Comparison of ENCODE assay signal across 14 cellular contexts in genomic region chr14:54783660-54784015, GRCh38.
"Had no signal": no experiment of that assay in that cellular context is flagged by ENCODE, and none has a peak within 500 bp of the region (broad histone marks: within the 10 kb centered on the region; RNA-seq: fewer than 3 reads in every experiment).

No MANE protein-coding gene starts in this region.

- ATAC-seq: activated CD4-positive, CD25-positive, alpha-beta regulatory T cell treated with anti-CD3 and anti-CD28 coated beads, Interleukin-2, amount 50 U/mL, for 24 hours; left colon; stimulated activated memory B cell treated with anti-CD40 and anti-IgM and Interleukin-4, amounts not matched to agents 10 μg/mL and 1 μg/mL and 100 μg/mL, for 72 hours had no signal

- H3K36me3 Mint-ChIP-seq: activated naive CD8-positive, alpha-beta T cell treated with anti-CD3 and anti-CD28 coated beads, Interleukin-2, amount 10 ng/mL, durations not matched to agents 7 days and 5 days had no signal

- H3K27ac ChIP-seq: ovary, transverse colon had no signal

- DNase-seq: activated CD4-positive, alpha-beta T cell treated with anti-CD3 and anti-CD28 coated beads, Interleukin-2, amount 50 U/mL, for 48 hours; activated gamma-delta T cell treated with Interleukin-2 at 50 U/mL for 16 hours; activated naive CD8-positive, alpha-beta T cell treated with anti-CD3 and anti-CD28 coated beads, Interleukin-2, amount 10 ng/mL, durations not matched to agents 7 days and 5 days; activated T-cell treated with anti-CD3 and anti-CD28 coated beads, Interleukin-2, amount 50 U/mL, for 48 hours; anterior cingulate cortex; effector CD4-positive, alpha-beta T cell; left colon; mesenchymal stem cell; ovary; SW 1271; transverse colon had no signal

- H3K27ac Mint-ChIP-seq: activated naive CD8-positive, alpha-beta T cell treated with anti-CD3 and anti-CD28 coated beads, Interleukin-2, amount 10 ng/mL, durations not matched to agents 7 days and 5 days; stimulated activated memory B cell treated with anti-CD40 and anti-IgM and Interleukin-4, amounts not matched to agents 10 μg/mL and 1 μg/mL and 100 μg/mL, for 72 hours had no signal

- H3K9me3 Mint-ChIP-seq: activated naive CD8-positive, alpha-beta T cell treated with anti-CD3 and anti-CD28 coated beads, Interleukin-2, amount 10 ng/mL, durations not matched to agents 7 days and 5 days; stimulated activated memory B cell treated with anti-CD40 and anti-IgM and Interleukin-4, amounts not matched to agents 10 μg/mL and 1 μg/mL and 100 μg/mL, for 72 hours; T-helper 2 cell treated with Interferon-gamma antibody and Interleukin-4, amounts not matched to agents 5 μg/mL and 100 μg/mL, for 36 hours had no signal

- H3K4me3 ChIP-seq: ovary, transverse colon had no signal

- H3K27me3 Mint-ChIP-seq: activated naive CD8-positive, alpha-beta T cell treated with anti-CD3 and anti-CD28 coated beads, Interleukin-2, amount 10 ng/mL, durations not matched to agents 7 days and 5 days; stimulated activated memory B cell treated with anti-CD40 and anti-IgM and Interleukin-4, amounts not matched to agents 10 μg/mL and 1 μg/mL and 100 μg/mL, for 72 hours had no signal

- H3K27me3 ChIP-seq: ovary, transverse colon had no signal

- H3K36me3 ChIP-seq: ovary, transverse colon had no signal

- H3K4me3 Mint-ChIP-seq: activated naive CD8-positive, alpha-beta T cell treated with anti-CD3 and anti-CD28 coated beads, Interleukin-2, amount 10 ng/mL, durations not matched to agents 7 days and 5 days; stimulated activated memory B cell treated with anti-CD40 and anti-IgM and Interleukin-4, amounts not matched to agents 10 μg/mL and 1 μg/mL and 100 μg/mL, for 72 hours; T-helper 2 cell treated with Interferon-gamma antibody and Interleukin-4, amounts not matched to agents 5 μg/mL and 100 μg/mL, for 36 hours had no signal

- H3K9me3 ChIP-seq: ovary, transverse colon had no signal
